Comparison of ENCODE assay signal across 8 cellular contexts in genomic region chr16:22300427-22301071, GRCh38. TPM values are rescaled to one million over a fixed set of nuclear protein-coding genes. Genes with fewer than 3 reads are reported as not detected.
DNase-seq lines count a peak whose midpoint lies in the region; ATAC-seq and TF ChIP-seq lines count a peak whose summit lies in the region.

No MANE protein-coding gene starts in this region.

- no peak overlapping the region for H3K27ac ChIP-seq in thoracic aorta

- peak; percentile 77 for TF ChIP-seq CTCF in WI38 (IDR thresholded peaks at IDR 0.05; ENCODE audit: low read depth, low read length)
- peak; percentile 21 for TF ChIP-seq CTCF in thoracic aorta (IDR thresholded peaks at IDR 0.05)

- peaks cover 67% of the 10 kb centered on the region for H3K36me3 ChIP-seq in MG63
- peaks cover 7% of the 10 kb centered on the region for H3K36me3 ChIP-seq in thoracic aorta

- H3K9me3 ChIP-seq in MG63 (no peaks in the 10 kb centered on the region), thoracic aorta (no peaks in the 10 kb centered on the region)

- H3K4me3 ChIP-seq in MG63 (no peak overlapping the region), WI38 (ENCODE audit: low read depth, low read length) (no peak overlapping the region), thoracic aorta (no peak overlapping the region)

- no peak for ATAC-seq in thoracic aorta (ENCODE audit: insufficient number of reproducible peaks, low FRiP score, low read depth)
- no peak for ATAC-seq in HG02763 (IDR thresholded peaks at IDR 0.05; ENCODE audit: unreplicated experiment)

- H3K4me1 ChIP-seq in thoracic aorta (ENCODE audit: control insufficient read depth in 1 of 2, low read depth in 2 of 2): peaks cover 0 to 21% of the 10 kb centered on the region in 2 donors

- DNase-seq in ELF-1 (ENCODE audit: low read depth, low spot score) (peak; percentile 58), MG63 (peak; percentile 73), dedifferentiated amniotic fluid mesenchymal stem cell (ENCODE audit: extremely low spot score) (peak; percentile 41), lung microvascular endothelial cell (ENCODE audit: low read depth in 2 of 2) (peak; percentile 67 to 71), thoracic aorta (ENCODE audit: low spot score) (no peak), GOT3 (lab: John Stamatoyannopoulos, UW) (no peak)

- H3K27me3 ChIP-seq in MG63 (no peaks in the 10 kb centered on the region), thoracic aorta (replicated peaks; ENCODE audit: insufficient read depth) (no peaks in the 10 kb centered on the region)

RNA-seq across cellular contexts. Expression of gene POLR3E, which starts 3.3 kb away (rescaled TPM):
- total RNA-seq in MG63 (2014; rRNA removed; shearing (Covaris generic); ENCODE audit: low replicate concordance): 51.9 and 81.6 TPM in 2 replicates
- total RNA-seq in lung microvascular endothelial cell: 20.0 and 31.0 TPM in 2 replicates
- total RNA-seq in thoracic aorta: 100 to 1,000 TPM in 1 of 2 donors, 10 to 100 TPM in 1; 62.9 to 112 TPM

Comparison
In these comparisons a context has a peak if more than half of its experiments do, and no peak if none do; other contexts are left out.
1. DNase-seq: peak in ELF-1 (single experiment), MG63 (single experiment), dedifferentiated amniotic fluid mesenchymal stem cell (single experiment) and lung microvascular endothelial cell (2 of 2); none in thoracic aorta (single experiment) and GOT3 (single experiment).